1 cellular context compared by ENCODE assay signal in the genomic region with DNA sequence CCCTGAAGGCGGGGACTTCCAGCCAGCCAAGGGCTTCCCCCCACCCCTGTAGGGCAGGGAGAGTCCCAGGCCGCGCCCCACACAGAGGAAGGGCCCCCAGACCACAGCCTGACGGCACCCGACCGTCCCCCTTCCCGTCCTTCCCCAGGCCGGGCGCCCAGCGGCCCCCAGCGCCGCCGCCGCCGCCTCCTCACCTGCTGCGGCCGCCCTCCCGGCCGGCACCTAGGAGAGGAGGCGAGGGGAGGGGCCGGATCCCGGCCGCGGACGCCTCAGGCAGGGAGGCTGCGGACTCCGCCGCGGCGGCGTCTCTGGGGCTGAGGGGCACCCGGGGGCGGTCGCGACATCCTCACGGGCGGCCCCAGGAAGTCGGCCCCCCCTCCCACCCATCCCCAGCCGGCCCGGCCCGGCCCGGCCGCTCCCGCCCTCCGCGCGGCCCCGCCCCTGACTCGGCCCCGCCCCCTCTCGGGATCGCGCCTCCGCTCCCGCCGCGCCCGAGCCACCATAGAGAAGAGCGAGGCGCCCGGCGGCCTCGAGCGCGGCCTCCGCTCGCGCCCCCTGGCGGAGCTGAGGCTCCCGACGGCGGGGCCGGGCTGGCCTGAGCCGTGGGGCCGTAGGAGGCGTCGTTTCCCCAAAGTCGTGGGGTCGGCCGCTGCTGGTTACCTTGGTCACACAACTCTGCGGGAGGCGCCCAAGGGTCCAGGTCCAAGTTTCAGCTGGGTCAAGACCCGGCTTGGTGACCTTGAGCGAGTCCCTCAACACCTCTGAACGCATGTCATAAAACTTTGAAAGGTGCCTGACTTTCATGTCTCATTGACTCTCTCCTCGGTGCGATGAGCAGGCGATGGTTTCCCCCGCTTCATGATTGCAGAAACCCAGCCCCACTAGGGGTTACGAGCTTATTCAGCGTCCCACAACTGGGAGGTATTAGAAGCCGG.
TF ChIP-seq lines count a peak whose summit lies in the region.

No MANE protein-coding gene starts in this region.

TF ChIP-seq in HepG2, 621 proteins besides CTCF, POLR2A, EP300 and RAD21 (continued from another document and continues in another):
- TF ChIP-seq NR2F2 (IDR thresholded peaks at IDR 0.05; ENCODE audit: borderline replicate concordance, low read depth) (no peak), MAZ (IDR thresholded peaks at IDR 0.05; ENCODE audit: borderline replicate concordance, low read depth, low read length) (no peak; the same call in 1 of the 2 replicates), MAZ (CRISPR knock-in tag; IDR thresholded peaks at IDR 0.05; ENCODE audit: low read depth) (no peak; the same call in 1 of the 2 replicates), TGIF2 (CRISPR knock-in tag; IDR thresholded peaks at IDR 0.05) (no peak), E2F1 (CRISPR knock-in tag; IDR thresholded peaks at IDR 0.05) (no peak), ZNF432 (CRISPR knock-in tag; IDR thresholded peaks at IDR 0.05; ENCODE audit: borderline replicate concordance) (no peak), NFRKB (IDR thresholded peaks at IDR 0.05) (no peak), ZNF430 (CRISPR knock-in tag; IDR thresholded peaks at IDR 0.05) (no peak), RARG (CRISPR knock-in tag; IDR thresholded peaks at IDR 0.05; ENCODE audit: low read depth) (no peak), NCOA2 (CRISPR knock-in tag; IDR thresholded peaks at IDR 0.05) (no peak), HNRNPL (IDR thresholded peaks at IDR 0.05; ENCODE audit: low read depth, low read length) (no peak), IKZF1 (IDR thresholded peaks at IDR 0.05) (no peak), MAFF (IDR thresholded peaks at IDR 0.05; ENCODE audit: low read depth, low read length) (no peak), ZNF234 (CRISPR knock-in tag; conservative IDR thresholded peaks at IDR 0.05) (0 out of 2 replicates have a peak, but pooled peaks have one; percentile 45), ZFP90 (CRISPR knock-in tag; IDR thresholded peaks at IDR 0.05; ENCODE audit: borderline replicate concordance) (no peak), ETV6 (CRISPR knock-in tag; conservative IDR thresholded peaks at IDR 0.05) (no peak), ZNF761 (CRISPR knock-in tag; conservative IDR thresholded peaks at IDR 0.05) (no peak), SATB2 (CRISPR knock-in tag; IDR thresholded peaks at IDR 0.05) (no peak), CREB3 (CRISPR knock-in tag; IDR thresholded peaks at IDR 0.05) (no peak), ZNF777 (CRISPR knock-in tag; IDR thresholded peaks at IDR 0.05) (peak; percentile 84), HNRNPK (IDR thresholded peaks at IDR 0.05; ENCODE audit: low read depth, low read length, poor library complexity, severe bottlenecking) (peak; percentile 43), NFE2L2 (IDR thresholded peaks at IDR 0.05; ENCODE audit: low read length) (no peak), ZBTB34 (CRISPR knock-in tag; IDR thresholded peaks at IDR 0.05) (no peak), ONECUT2 (CRISPR knock-in tag; IDR thresholded peaks at IDR 0.05) (no peak)
- TF ChIP-seq, protein P1, sequence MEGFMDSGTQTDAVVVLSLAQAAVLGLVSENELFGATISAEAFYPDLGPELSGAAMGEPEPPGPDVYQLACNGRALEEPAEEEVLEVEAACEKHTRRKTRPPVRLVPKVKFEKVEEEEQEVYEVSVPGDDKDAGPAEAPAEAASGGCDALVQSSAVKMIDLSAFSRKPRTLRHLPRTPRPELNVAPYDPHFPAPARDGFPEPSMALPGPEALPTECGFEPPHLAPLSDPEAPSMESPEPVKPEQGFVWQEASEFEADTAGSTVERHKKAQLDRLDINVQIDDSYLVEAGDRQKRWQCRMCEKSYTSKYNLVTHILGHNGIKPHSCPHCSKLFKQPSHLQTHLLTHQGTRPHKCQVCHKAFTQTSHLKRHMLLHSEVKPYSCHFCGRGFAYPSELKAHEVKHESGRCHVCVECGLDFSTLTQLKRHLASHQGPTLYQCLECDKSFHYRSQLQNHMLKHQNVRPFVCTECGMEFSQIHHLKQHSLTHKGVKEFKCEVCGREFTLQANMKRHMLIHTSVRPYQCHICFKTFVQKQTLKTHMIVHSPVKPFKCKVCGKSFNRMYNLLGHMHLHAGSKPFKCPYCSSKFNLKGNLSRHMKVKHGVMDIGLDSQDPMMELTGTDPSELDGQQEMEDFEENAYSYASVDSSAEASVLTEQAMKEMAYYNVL (CRISPR knock-in tag; IDR thresholded peaks at IDR 0.05; ENCODE audit: borderline replicate concordance): 0 out of 2 replicates have a peak, but pooled peaks have one; percentile 8
- TF ChIP-seq, protein P2, sequence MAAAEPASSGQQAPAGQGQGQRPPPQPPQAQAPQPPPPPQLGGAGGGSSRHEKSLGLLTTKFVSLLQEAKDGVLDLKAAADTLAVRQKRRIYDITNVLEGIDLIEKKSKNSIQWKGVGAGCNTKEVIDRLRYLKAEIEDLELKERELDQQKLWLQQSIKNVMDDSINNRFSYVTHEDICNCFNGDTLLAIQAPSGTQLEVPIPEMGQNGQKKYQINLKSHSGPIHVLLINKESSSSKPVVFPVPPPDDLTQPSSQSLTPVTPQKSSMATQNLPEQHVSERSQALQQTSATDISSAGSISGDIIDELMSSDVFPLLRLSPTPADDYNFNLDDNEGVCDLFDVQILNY (CRISPR knock-in tag; conservative IDR thresholded peaks at IDR 0.05): 0 out of 2 replicates have a peak, but pooled peaks have one; percentile 14
- TF ChIP-seq, protein P3, sequence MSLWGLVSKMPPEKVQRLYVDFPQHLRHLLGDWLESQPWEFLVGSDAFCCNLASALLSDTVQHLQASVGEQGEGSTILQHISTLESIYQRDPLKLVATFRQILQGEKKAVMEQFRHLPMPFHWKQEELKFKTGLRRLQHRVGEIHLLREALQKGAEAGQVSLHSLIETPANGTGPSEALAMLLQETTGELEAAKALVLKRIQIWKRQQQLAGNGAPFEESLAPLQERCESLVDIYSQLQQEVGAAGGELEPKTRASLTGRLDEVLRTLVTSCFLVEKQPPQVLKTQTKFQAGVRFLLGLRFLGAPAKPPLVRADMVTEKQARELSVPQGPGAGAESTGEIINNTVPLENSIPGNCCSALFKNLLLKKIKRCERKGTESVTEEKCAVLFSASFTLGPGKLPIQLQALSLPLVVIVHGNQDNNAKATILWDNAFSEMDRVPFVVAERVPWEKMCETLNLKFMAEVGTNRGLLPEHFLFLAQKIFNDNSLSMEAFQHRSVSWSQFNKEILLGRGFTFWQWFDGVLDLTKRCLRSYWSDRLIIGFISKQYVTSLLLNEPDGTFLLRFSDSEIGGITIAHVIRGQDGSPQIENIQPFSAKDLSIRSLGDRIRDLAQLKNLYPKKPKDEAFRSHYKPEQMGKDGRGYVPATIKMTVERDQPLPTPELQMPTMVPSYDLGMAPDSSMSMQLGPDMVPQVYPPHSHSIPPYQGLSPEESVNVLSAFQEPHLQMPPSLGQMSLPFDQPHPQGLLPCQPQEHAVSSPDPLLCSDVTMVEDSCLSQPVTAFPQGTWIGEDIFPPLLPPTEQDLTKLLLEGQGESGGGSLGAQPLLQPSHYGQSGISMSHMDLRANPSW (CRISPR knock-in tag; IDR thresholded peaks at IDR 0.05; ENCODE audit: borderline replicate concordance): no peak
- TF ChIP-seq, protein P4, sequence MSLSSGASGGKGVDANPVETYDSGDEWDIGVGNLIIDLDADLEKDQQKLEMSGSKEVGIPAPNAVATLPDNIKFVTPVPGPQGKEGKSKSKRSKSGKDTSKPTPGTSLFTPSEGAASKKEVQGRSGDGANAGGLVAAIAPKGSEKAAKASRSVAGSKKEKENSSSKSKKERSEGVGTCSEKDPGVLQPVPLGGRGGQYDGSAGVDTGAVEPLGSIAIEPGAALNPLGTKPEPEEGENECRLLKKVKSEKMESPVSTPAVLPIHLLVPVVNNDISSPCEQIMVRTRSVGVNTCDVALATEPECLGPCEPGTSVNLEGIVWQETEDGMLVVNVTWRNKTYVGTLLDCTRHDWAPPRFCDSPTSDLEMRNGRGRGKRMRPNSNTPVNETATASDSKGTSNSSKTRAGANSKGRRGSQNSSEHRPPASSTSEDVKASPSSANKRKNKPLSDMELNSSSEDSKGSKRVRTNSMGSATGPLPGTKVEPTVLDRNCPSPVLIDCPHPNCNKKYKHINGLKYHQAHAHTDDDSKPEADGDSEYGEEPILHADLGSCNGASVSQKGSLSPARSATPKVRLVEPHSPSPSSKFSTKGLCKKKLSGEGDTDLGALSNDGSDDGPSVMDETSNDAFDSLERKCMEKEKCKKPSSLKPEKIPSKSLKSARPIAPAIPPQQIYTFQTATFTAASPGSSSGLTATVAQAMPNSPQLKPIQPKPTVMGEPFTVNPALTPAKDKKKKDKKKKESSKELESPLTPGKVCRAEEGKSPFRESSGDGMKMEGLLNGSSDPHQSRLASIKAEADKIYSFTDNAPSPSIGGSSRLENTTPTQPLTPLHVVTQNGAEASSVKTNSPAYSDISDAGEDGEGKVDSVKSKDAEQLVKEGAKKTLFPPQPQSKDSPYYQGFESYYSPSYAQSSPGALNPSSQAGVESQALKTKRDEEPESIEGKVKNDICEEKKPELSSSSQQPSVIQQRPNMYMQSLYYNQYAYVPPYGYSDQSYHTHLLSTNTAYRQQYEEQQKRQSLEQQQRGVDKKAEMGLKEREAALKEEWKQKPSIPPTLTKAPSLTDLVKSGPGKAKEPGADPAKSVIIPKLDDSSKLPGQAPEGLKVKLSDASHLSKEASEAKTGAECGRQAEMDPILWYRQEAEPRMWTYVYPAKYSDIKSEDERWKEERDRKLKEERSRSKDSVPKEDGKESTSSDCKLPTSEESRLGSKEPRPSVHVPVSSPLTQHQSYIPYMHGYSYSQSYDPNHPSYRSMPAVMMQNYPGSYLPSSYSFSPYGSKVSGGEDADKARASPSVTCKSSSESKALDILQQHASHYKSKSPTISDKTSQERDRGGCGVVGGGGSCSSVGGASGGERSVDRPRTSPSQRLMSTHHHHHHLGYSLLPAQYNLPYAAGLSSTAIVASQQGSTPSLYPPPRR (CRISPR knock-in tag; IDR thresholded peaks at IDR 0.05; ENCODE audit: borderline replicate concordance): no peak
- TF ChIP-seq, protein P5, sequence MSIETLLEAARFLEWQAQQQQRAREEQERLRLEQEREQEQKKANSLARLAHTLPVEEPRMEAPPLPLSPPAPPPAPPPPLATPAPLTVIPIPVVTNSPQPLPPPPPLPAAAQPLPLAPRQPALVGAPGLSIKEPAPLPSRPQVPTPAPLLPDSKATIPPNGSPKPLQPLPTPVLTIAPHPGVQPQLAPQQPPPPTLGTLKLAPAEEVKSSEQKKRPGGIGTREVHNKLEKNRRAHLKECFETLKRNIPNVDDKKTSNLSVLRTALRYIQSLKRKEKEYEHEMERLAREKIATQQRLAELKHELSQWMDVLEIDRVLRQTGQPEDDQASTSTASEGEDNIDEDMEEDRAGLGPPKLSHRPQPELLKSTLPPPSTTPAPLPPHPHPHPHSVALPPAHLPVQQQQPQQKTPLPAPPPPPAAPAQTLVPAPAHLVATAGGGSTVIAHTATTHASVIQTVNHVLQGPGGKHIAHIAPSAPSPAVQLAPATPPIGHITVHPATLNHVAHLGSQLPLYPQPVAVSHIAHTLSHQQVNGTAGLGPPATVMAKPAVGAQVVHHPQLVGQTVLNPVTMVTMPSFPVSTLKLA (IDR thresholded peaks at IDR 0.05): no peak
